Comparison of ENCODE assay signal across 3 cellular contexts in genomic region chr6:142932788-142933362, GRCh38.
TF ChIP-seq lines count a peak whose summit lies in the region.

No MANE protein-coding gene starts in this region.

TF ChIP-seq in GM12878, 131 proteins besides CTCF, POLR2A, EP300 and RAD21:
- TF ChIP-seq ZNF24 (IDR thresholded peaks at IDR 0.05) = peak; percentile 88
- TF ChIP-seq SRF (IDR thresholded peaks at IDR 0.05; ENCODE audit: low read depth in 2 of 2, low read length in 2 of 2) = 0 out of 4 replicates have a peak, but pooled peaks of 1 of the 2 experiments have one; percentile 27
- TF ChIP-seq ZNF592 (IDR thresholded peaks at IDR 0.05) = no peak
- TF ChIP-seq TBL1XR1 (IDR thresholded peaks at IDR 0.05; ENCODE audit: low read depth, low read length) = no peak
- TF ChIP-seq BHLHE40 (IDR thresholded peaks at IDR 0.05; ENCODE audit: borderline replicate concordance in 1 of 2, low read depth in 2 of 2, low read length in 1 of 2) = no peak
- 0 out of 3 replicates have a peak, but pooled peaks have one; percentile 19 for TF ChIP-seq POU2F2 (IDR thresholded peaks at IDR 0.05; ENCODE audit: borderline replicate concordance, low read depth, low read length)
- peak; percentile 46 for TF ChIP-seq NFIC (IDR thresholded peaks at IDR 0.05; ENCODE audit: low read depth, low read length)
- TF ChIP-seq ATF2 (IDR thresholded peaks at IDR 0.05; ENCODE audit: low read length) = 0 out of 2 replicates have a peak, but pooled peaks have one; percentile 4

TF ChIP-seq in HepG2, 621 proteins besides CTCF, POLR2A, EP300 and RAD21:
- TF ChIP-seq ZNF674 (CRISPR knock-in tag; IDR thresholded peaks at IDR 0.05; ENCODE audit: low read depth) (no peak), ZNF251 (CRISPR knock-in tag; IDR thresholded peaks at IDR 0.05) (no peak), ZBTB38 (CRISPR knock-in tag; IDR thresholded peaks at IDR 0.05) (no peak), ZMAT3 (CRISPR knock-in tag; conservative IDR thresholded peaks at IDR 0.05) (no peak), ZNF569 (CRISPR knock-in tag; IDR thresholded peaks at IDR 0.05; ENCODE audit: borderline replicate concordance) (no peak), DMTF1 (CRISPR knock-in tag; IDR thresholded peaks at IDR 0.05) (no peak)
TF ChIP-seq in HepG2: peak in this region for 0.

TF ChIP-seq in WTC11, 78 proteins besides CTCF, POLR2A, EP300 and RAD21:
- TF ChIP-seq CDX4 (CRISPR knock-in tag; IDR thresholded peaks at IDR 0.05; ENCODE audit: borderline replicate concordance) (no peak), ZNF396 (CRISPR knock-in tag; IDR thresholded peaks at IDR 0.05; ENCODE audit: borderline replicate concordance) (no peak), TCF7 (CRISPR knock-in tag; IDR thresholded peaks at IDR 0.05; ENCODE audit: low read depth) (no peak), OVOL2 (CRISPR knock-in tag; IDR thresholded peaks at IDR 0.05; ENCODE audit: borderline replicate concordance) (no peak)
